In genomic region chr18:63476666-63477065, GRCh38 we compare ENCODE assay signal across 1 cellular context.
A peak's percentile ranks its signal among the peaks of the same experiment; 100 is the strongest.
TF ChIP-seq lines count a peak whose summit lies in the region.

Gene SERPINB5 (plus strand): TSS chr18:63476958. CDS start chr18:63484429, 7,471 bp downstream.

TF ChIP-seq in HEK293, 187 proteins besides CTCF, POLR2A, EP300 and RAD21 (continued from another document):
- TF ChIP-seq, protein P1, sequence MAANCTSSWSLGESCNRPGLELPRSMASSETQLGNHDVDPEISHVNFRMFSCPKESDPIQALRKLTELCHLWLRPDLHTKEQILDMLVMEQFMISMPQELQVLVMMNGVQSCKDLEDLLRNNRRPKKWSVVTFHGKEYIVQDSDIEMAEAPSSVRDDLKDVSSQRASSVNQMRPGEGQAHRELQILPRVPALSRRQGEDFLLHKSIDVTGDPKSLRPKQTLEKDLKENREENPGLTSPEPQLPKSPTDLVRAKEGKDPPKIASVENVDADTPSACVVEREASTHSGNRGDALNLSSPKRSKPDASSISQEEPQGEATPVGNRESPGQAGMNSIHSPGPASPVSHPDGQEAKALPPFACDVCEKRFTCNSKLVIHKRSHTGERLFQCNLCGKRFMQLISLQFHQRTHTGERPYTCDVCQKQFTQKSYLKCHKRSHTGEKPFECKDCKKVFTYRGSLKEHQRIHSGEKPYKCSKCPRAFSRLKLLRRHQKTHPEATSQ (tag by site-specific recombination; IDR thresholded peaks at IDR 0.05), result no peak
- TF ChIP-seq KLF1 (tag by site-specific recombination; IDR thresholded peaks at IDR 0.05) (peak; percentile 90), ZSCAN16 (tag by site-specific recombination; IDR thresholded peaks at IDR 0.05) (no peak)
